Comparison of ENCODE assay signal across 8 cellular contexts in genomic region chr19:1355974-1356865, GRCh38. TPM values are rescaled to one million over a fixed set of nuclear protein-coding genes. Genes with fewer than 3 reads are reported as not detected.
DNase-seq lines count a peak whose midpoint lies in the region; ATAC-seq and TF ChIP-seq lines count a peak whose summit lies in the region.

No MANE protein-coding gene starts in this region.

- TF ChIP-seq CTCF in Calu3 (IDR thresholded peaks at IDR 0.05; ENCODE audit: unreplicated experiment) (no peak), PC-9 (conservative IDR thresholded peaks at IDR 0.05) (no peak), epithelial cell of proximal tubule (conservative IDR thresholded peaks at IDR 0.05; ENCODE audit: low read depth, low read length) (no peak), ovary (IDR thresholded peaks at IDR 0.05) (no peak), foreskin keratinocyte (conservative IDR thresholded peaks at IDR 0.05) (no peak)

- POLR2A ChIA-PET in PC-9 (lab: Charles Lee; ENCODE audit: unreplicated experiment): no interaction called here

- ATAC-seq in foreskin keratinocyte (no peak), HG03159 (IDR thresholded peaks at IDR 0.05; ENCODE audit: unreplicated experiment) (no peak)

- no peak overlapping the region for H2AFZ ChIP-seq in PC-9

- H3K27ac ChIP-seq in PC-9 (no peak overlapping the region), ovary (peak overlapping the region in 1 of 2 donors; percentile 96), foreskin keratinocyte (no peak overlapping the region)

- H3K27ac Mint-ChIP-seq in Calu3 (ENCODE audit: unreplicated experiment): peak overlapping the region; percentile 77

- BruUV-seq in Calu3 (replicated peaks; lab: Mats Ljungman, UMichigan): no TSS peak
- TSS peak; percentile 34 for BruUV-seq in PC-9 (replicated peaks; lab: Mats Ljungman, UMichigan)

- H3K4me1 ChIP-seq in PC-9 (replicated peaks; ENCODE audit: insufficient read depth): peaks cover 7% of the 10 kb centered on the region; the same call in 1 of the 2 replicates
- H3K4me1 ChIP-seq in ovary (ENCODE audit: insufficient read depth): peaks cover 18% of the 10 kb centered on the region
- H3K4me1 ChIP-seq in foreskin keratinocyte: no peaks in the 10 kb centered on the region

- no peaks in the 10 kb centered on the region for H4K20me1 ChIP-seq in PC-9 (ENCODE audit: insufficient read depth)

- H3K9me2 ChIP-seq in PC-9 (ENCODE audit: insufficient read depth): no peaks in the 10 kb centered on the region

- peak overlapping the region; percentile 78 for H3K4me2 ChIP-seq in PC-9

- H3K27me3 Mint-ChIP-seq in Calu3 (ENCODE audit: unreplicated experiment): no peaks in the 10 kb centered on the region

- H3K4me3 Mint-ChIP-seq in Calu3 (ENCODE audit: low read depth, unreplicated experiment): peak overlapping the region; percentile 80

- CTCF ChIA-PET in Calu3 (lab: Charles Lee) (no interaction called here), PC-9 (lab: Charles Lee) (interaction anchor here (0.6 kb wide), 1 partner anchor 13 kb away, joined by 7 read pairs; no protein-coding TSS in a partner anchor)

- H3K4me1 Mint-ChIP-seq in Calu3 (ENCODE audit: low read depth, unreplicated experiment): no peaks in the 10 kb centered on the region

- DNase-seq in Calu3 (no peak), PC-9 (no peak), epithelial cell of proximal tubule (ENCODE audit: low read depth) (no peak), ovary (peak in 1 of 5 donors; percentile 26), foreskin keratinocyte (no peak), posterior vena cava (ENCODE audit: low spot score) (no peak), NAMALWA (ENCODE audit: low spot score) (no peak)

- WGBS in ovary, 3 donors: 19 to 25% (median 21%) methylated on average over 23 of the region's 23 CpGs

- no peaks in the 10 kb centered on the region for H3K9me3 ChIP-seq in PC-9 (ENCODE audit: insufficient read depth, low read depth)
- no peaks in the 10 kb centered on the region for H3K9me3 ChIP-seq in ovary

- H3K9me3 Mint-ChIP-seq in Calu3 (ENCODE audit: low read depth, unreplicated experiment): no peaks in the 10 kb centered on the region

- TF ChIP-seq POLR2A in ovary (IDR thresholded peaks at IDR 0.05): no peak

- intact Hi-C loops in Calu3 (cut with micrococcal nuclease; ENCODE audit: unreplicated experiment): no loop called here
- intact Hi-C loops in PC-9 (cut with micrococcal nuclease; ENCODE audit: unreplicated experiment): no loop called here
- intact Hi-C loops in ovary (cut with DNase I): no loop called here
- intact Hi-C loops in posterior vena cava (cut with DNase I): loop anchor here in 1 of 2 donors (5.0 kb wide), 1 partner anchor 74 kb away; no protein-coding TSS in a partner anchor

- H3K36me3 Mint-ChIP-seq in Calu3 (ENCODE audit: insufficient read depth, unreplicated experiment): peaks cover 43% of the 10 kb centered on the region

- H3K4me3 ChIP-seq in PC-9: peak overlapping the region; percentile 53; the same call in 1 of the 2 replicates
- H3K4me3 ChIP-seq in epithelial cell of proximal tubule (ENCODE audit: low read depth, low read length): peak overlapping the region; percentile 77
- peak overlapping the region; percentile 92 for H3K4me3 ChIP-seq in ovary

- no peak for TF ChIP-seq EP300 in ovary (IDR thresholded peaks at IDR 0.05)

- 0 out of 2 replicates have a peak, but pooled peaks cover 3% of the 10 kb centered on the region for H3K79me2 ChIP-seq in PC-9 (ENCODE audit: low read depth)

- peaks cover 5% of the 10 kb centered on the region; the same call in 1 of the 2 replicates for H3F3A ChIP-seq in PC-9 (ENCODE audit: insufficient read depth, low read depth)

- H3K36me3 ChIP-seq in PC-9 (ENCODE audit: low read depth): no peaks in the 10 kb centered on the region
- no peaks in the 10 kb centered on the region for H3K36me3 ChIP-seq in ovary

- H3K27me3 ChIP-seq in PC-9 (ENCODE audit: insufficient read depth, low read depth) (no peaks in the 10 kb centered on the region), ovary (no peaks in the 10 kb centered on the region), foreskin keratinocyte (no peaks in the 10 kb centered on the region)

RNA-seq across cellular contexts. Expression of gene NDUFS7, which starts 27.5 kb away (rescaled TPM):
- total RNA-seq in Calu3 (2022) (60.3 and 67.9 TPM in 2 replicates), PC-9 (2021) (67.5 and 83.5 TPM in 2 replicates), epithelial cell of proximal tubule (138 and 174 TPM in 2 replicates), ovary (100 to 1,000 TPM in 1 of 7 donors, 10 to 100 TPM in 6; 65.6 to 112 (median 79.9) TPM), foreskin keratinocyte (80.0 and 81.3 TPM in 2 replicates), posterior vena cava (10 to 100 TPM; 54.4 to 55.1 TPM)
- polyA plus RNA-seq in ovary (10 to 100 TPM in 1 of 2 donors, under 1 TPM in 1; 0.72 to 96.2 TPM), foreskin keratinocyte (115 and 132 TPM in 2 replicates)

RNA-seq across cellular contexts. Expression of gene GAMT, which starts 45.1 kb away (rescaled TPM):
- total RNA-seq in Calu3 (2022): 14.3 and 19.4 TPM in 2 replicates
- 27.3 and 30.9 TPM in 2 replicates for total RNA-seq in PC-9 (2021)
- total RNA-seq in epithelial cell of proximal tubule: 22.5 and 29.2 TPM in 2 replicates
- 10 to 100 TPM in 6 of 7 donors, 1 to 10 TPM in 1; 8.3 to 34.1 (median 20.1) TPM for total RNA-seq in ovary
- 10 to 100 TPM in 1 of 2 donors, 1 to 10 TPM in 1; 8.0 to 13.8 TPM for polyA plus RNA-seq in ovary
- 11.0 and 13.9 TPM in 2 replicates for total RNA-seq in foreskin keratinocyte
- 18.9 and 23.2 TPM in 2 replicates for polyA plus RNA-seq in foreskin keratinocyte
- total RNA-seq in posterior vena cava: 10 to 100 TPM in 1 of 2 donors, 1 to 10 TPM in 1; 8.7 to 12.8 TPM

RNA-seq across cellular contexts. Expression of gene DAZAP1, which starts 51.2 kb away (rescaled TPM):
- total RNA-seq in Calu3 (2022) (148 and 151 TPM in 2 replicates), PC-9 (2021) (122 and 144 TPM in 2 replicates), epithelial cell of proximal tubule (53.8 and 136 TPM in 2 replicates), ovary (100 to 1,000 TPM in 1 of 7 donors, 10 to 100 TPM in 6; 35.4 to 113 (median 79.5) TPM), foreskin keratinocyte (116 and 119 TPM in 2 replicates), posterior vena cava (10 to 100 TPM; 59.7 to 75.8 TPM)
- polyA plus RNA-seq in ovary (10 to 100 TPM; 29.6 to 58.5 TPM), foreskin keratinocyte (136 and 140 TPM in 2 replicates)
